11 cellular contexts compared by ENCODE assay signal in genomic region chrX:153275418-153275817, GRCh38. TPM values are rescaled to one million over a fixed set of nuclear protein-coding genes. Genes with fewer than 3 reads are reported as not detected.
"Had no signal": no experiment of that assay in that cellular context is flagged by ENCODE, and none has a peak within 500 bp of the region (broad histone marks: within the 10 kb centered on the region; RNA-seq: fewer than 3 reads in every experiment).

No MANE protein-coding gene starts in this region.

RNA-seq across cellular contexts. Expression of gene PNMA6F, which starts 46.1 kb away (rescaled TPM):
- total RNA-seq: OCI-LY7, PC-3, PC-9, Peyer's patch, Right ventricle myocardium inferior, Right ventricle myocardium superior, RPMI7951, SJCRH30, SJSA1, SK-MEL-5 had no signal
- polyA plus RNA-seq: SK-N-SH had no signal
